ENCODE assay signal across 9 cellular contexts in genomic region chr17:28597606-28598383, GRCh38. TPM values are rescaled to one million over a fixed set of nuclear protein-coding genes. Genes with fewer than 3 reads are reported as not detected.
A peak's percentile ranks its signal among the peaks of the same experiment; 100 is the strongest.
DNase-seq lines count a peak whose midpoint lies in the region; ATAC-seq and TF ChIP-seq lines count a peak whose summit lies in the region.
"Had no signal": no experiment of that assay in that cellular context is flagged by ENCODE, and none has a peak within 500 bp of the region (broad histone marks: within the 10 kb centered on the region; RNA-seq: fewer than 3 reads in every experiment).

No MANE protein-coding gene starts in this region.

- CTCF ChIA-PET in Panc1 (lab: Charles Lee) = no interaction called here

- BruUV-seq in Panc1 (replicated peaks; lab: Mats Ljungman, UMichigan) = no TSS peak

- H2AFZ ChIP-seq in smooth muscle cell (ENCODE audit: low read depth) = no peak overlapping the region

- H3K27me3 ChIP-seq in Panc1 (ENCODE audit: control insufficient read depth, insufficient read depth, low read length) (no peaks in the 10 kb centered on the region), smooth muscle cell (ENCODE audit: low read depth) (no peaks in the 10 kb centered on the region), uterus (no peaks in the 10 kb centered on the region)

- H3K4me1 ChIP-seq in Panc1 (ENCODE audit: control insufficient read depth, insufficient read depth, low read length) = peaks cover 10% of the 10 kb centered on the region
- peaks cover 12% of the 10 kb centered on the region for H3K4me1 ChIP-seq in smooth muscle cell (ENCODE audit: low read depth)
- peaks cover 0 to 4% of the 10 kb centered on the region in 2 donors for H3K4me1 ChIP-seq in uterus

- H3K79me2 ChIP-seq in smooth muscle cell (ENCODE audit: low read depth) = peaks cover 7% of the 10 kb centered on the region

- TF ChIP-seq POLR2A in uterus (IDR thresholded peaks at IDR 0.05) = no peak

- POLR2A ChIA-PET in Panc1 (lab: Charles Lee) = interaction anchor here (1.7 kb wide), 1 partner anchor 21 kb away, joined by 3 read pairs; the partner anchor contains the start of gene ALDOC

- peak overlapping the region; percentile 98 for H3K27ac Mint-ChIP-seq in T-helper 1 cell treated with Interleukin-12 subunit alpha and Interleukin-12 subunit beta and Interleukin-4 antibody, amounts not matched to agents 30 μg/mL and 1 μg/mL, for 36 hours

- peaks cover 9% of the 10 kb centered on the region for H3F3A ChIP-seq in smooth muscle cell (ENCODE audit: low read depth)

- ATAC-seq in Panc1 = no peak

- H3K36me3 Mint-ChIP-seq in T-helper 1 cell treated with Interleukin-12 subunit alpha and Interleukin-12 subunit beta and Interleukin-4 antibody, amounts not matched to agents 30 μg/mL and 1 μg/mL, for 36 hours (ENCODE audit: low read depth) = peaks cover 18% of the 10 kb centered on the region

- TF ChIP-seq CTCF in Panc1 (IDR thresholded peaks at IDR 0.05) (no peak), fibroblast of mammary gland (conservative IDR thresholded peaks at IDR 0.05; ENCODE audit: control insufficient read depth, insufficient read depth, low read depth, low read length) (no peak), smooth muscle cell (IDR thresholded peaks at IDR 0.05; ENCODE audit: borderline replicate concordance, insufficient read depth, poor library complexity, severe bottlenecking) (no peak), uterus (IDR thresholded peaks at IDR 0.05) (no peak)

- no peak overlapping the region for H3K9ac ChIP-seq in smooth muscle cell (ENCODE audit: low read depth)

- no peak for DNase-seq in T-helper 1 cell
- no peak for DNase-seq in Panc1 (ENCODE audit: low read depth, low spot score)
- no peak for DNase-seq in fibroblast of mammary gland (ENCODE audit: low read depth)
- no peak for DNase-seq in smooth muscle cell (lab: John Stamatoyannopoulos, UW; ENCODE audit: unreplicated experiment)
- no peak for DNase-seq in NCI-H345 (lab: John Stamatoyannopoulos, UW)
- DNase-seq in uterus = no peak
- no peak for DNase-seq in effector CD8-positive, alpha-beta T cell (lab: John Stamatoyannopoulos, UW)
- DNase-seq: effector CD4-positive, alpha-beta T cell had no signal

- H3K4me2 ChIP-seq in smooth muscle cell = peak overlapping the region; percentile 85

- H3K9me3 Mint-ChIP-seq in T-helper 1 cell treated with Interleukin-12 subunit alpha and Interleukin-12 subunit beta and Interleukin-4 antibody, amounts not matched to agents 30 μg/mL and 1 μg/mL, for 36 hours = no peaks in the 10 kb centered on the region

- H3K4me1 Mint-ChIP-seq in T-helper 1 cell treated with Interleukin-12 subunit alpha and Interleukin-12 subunit beta and Interleukin-4 antibody, amounts not matched to agents 30 μg/mL and 1 μg/mL, for 36 hours (ENCODE audit: low read depth) = peaks cover 22% of the 10 kb centered on the region

- no peaks in the 10 kb centered on the region for H4K20me1 ChIP-seq in smooth muscle cell (ENCODE audit: low read depth)

- intact Hi-C loops in Panc1 (cut with micrococcal nuclease; ENCODE audit: unreplicated experiment) = no loop called here
- intact Hi-C loops in uterus (cut with DNase I; ENCODE audit: low total_unique reads) = no loop called here

- H3K36me3 ChIP-seq in Panc1 (ENCODE audit: control insufficient read depth, insufficient read depth, low read length) = peaks cover 8% of the 10 kb centered on the region
- H3K36me3 ChIP-seq in smooth muscle cell (ENCODE audit: low read depth) = no peaks in the 10 kb centered on the region
- H3K36me3 ChIP-seq in uterus = no peaks in the 10 kb centered on the region

- in situ Hi-C loops in Panc1 (cut with HindIII; ENCODE audit: low pct_unique_long_range_greater_than_20kb, low sequenced_read_pairs) = no loop called here

- H3K27me3 Mint-ChIP-seq in T-helper 1 cell treated with Interleukin-12 subunit alpha and Interleukin-12 subunit beta and Interleukin-4 antibody, amounts not matched to agents 30 μg/mL and 1 μg/mL, for 36 hours (ENCODE audit: low read depth) = no peaks in the 10 kb centered on the region

- H3K27ac ChIP-seq in Panc1 (ENCODE audit: low read length) (peak overlapping the region; percentile 95), smooth muscle cell (ENCODE audit: low read depth) (no peak overlapping the region), uterus (no peak overlapping the region)

- H3K4me3 ChIP-seq in Panc1 (ENCODE audit: low read depth in 2 of 2, low read length in 2 of 2) (peak overlapping the region; percentile 82 to 83), fibroblast of mammary gland (ENCODE audit: control insufficient read depth, low read depth, low read length) (peak overlapping the region; percentile 89), smooth muscle cell (peak overlapping the region; percentile 74), uterus (no peak overlapping the region)

- H3K9me3 ChIP-seq in Panc1 (ENCODE audit: control insufficient read depth, insufficient read depth, low read depth, low read length) (no peaks in the 10 kb centered on the region), smooth muscle cell (replicated peaks; ENCODE audit: low read depth) (no peaks in the 10 kb centered on the region), uterus (no peaks in the 10 kb centered on the region)

- peak overlapping the region; percentile 99 for H3K4me3 Mint-ChIP-seq in T-helper 1 cell treated with Interleukin-12 subunit alpha and Interleukin-12 subunit beta and Interleukin-4 antibody, amounts not matched to agents 30 μg/mL and 1 μg/mL, for 36 hours

- 64% methylated on average over 5 of the region's 5 CpGs for WGBS in smooth muscle cell (ENCODE audit: low lambda C conversion rate)

RNA-seq across cellular contexts. Expression of gene SPAG5, which starts 1.0 kb away (rescaled TPM):
- total RNA-seq in Panc1 (2021; ENCODE audit: unreplicated experiment) = 152 TPM
- polyA plus RNA-seq in Panc1 (2012; ENCODE audit: insufficient read length) = 61.1 TPM
- 13.9 and 21.3 TPM in 2 replicates for total RNA-seq in smooth muscle cell
- 19.8 and 23.7 TPM in 2 replicates for polyA plus RNA-seq in smooth muscle cell
- total RNA-seq in uterus = 10 to 100 TPM in 1 of 4 donors, 1 to 10 TPM in 2, not detected in 1; 1.5 to 21.4 (median 7.0) TPM

RNA-seq across cellular contexts. Expression of gene RSKR, which starts 16.2 kb away (rescaled TPM):
- 17.2 TPM for total RNA-seq in Panc1 (2021; ENCODE audit: unreplicated experiment)
- polyA plus RNA-seq in Panc1 (2012; ENCODE audit: insufficient read length) = 5.8 TPM
- 2.2 and 3.8 TPM in 2 replicates for total RNA-seq in smooth muscle cell
- polyA plus RNA-seq in smooth muscle cell = 2.0 and 2.3 TPM in 2 replicates
- total RNA-seq in uterus = 10 to 100 TPM in 2 of 4 donors, 1 to 10 TPM in 1, not detected in 1; 5.9 to 19.6 (median 11.3) TPM

RNA-seq across cellular contexts. Expression of gene ALDOC, which starts 21.1 kb away (rescaled TPM):
- total RNA-seq in Panc1 (2021; ENCODE audit: unreplicated experiment) (13.4 TPM), smooth muscle cell (72.6 and 106 TPM in 2 replicates), uterus (10 to 100 TPM in 2 of 4 donors, 1 to 10 TPM in 2; 4.1 to 17.8 (median 11.1) TPM)
- polyA plus RNA-seq in Panc1 (2012; ENCODE audit: insufficient read length) = 70.0 TPM
- 61.7 and 71.5 TPM in 2 replicates for polyA plus RNA-seq in smooth muscle cell

RNA-seq across cellular contexts. Expression of gene PIGS, which starts 26.5 kb away (rescaled TPM):
- total RNA-seq in Panc1 (2021; ENCODE audit: unreplicated experiment) = 78.8 TPM
- 87.3 TPM for polyA plus RNA-seq in Panc1 (2012; ENCODE audit: insufficient read length)
- 27.4 and 61.3 TPM in 2 replicates for total RNA-seq in smooth muscle cell
- 69.2 and 75.4 TPM in 2 replicates for polyA plus RNA-seq in smooth muscle cell
- 10 to 100 TPM in 2 of 4 donors, 1 to 10 TPM in 2; 7.2 to 48.3 (median 26.6) TPM for total RNA-seq in uterus

RNA-seq across cellular contexts. Expression of gene UNC119, which starts 45.4 kb away (rescaled TPM):
- total RNA-seq in Panc1 (2021; ENCODE audit: unreplicated experiment) (44.7 TPM), smooth muscle cell (46.9 and 48.3 TPM in 2 replicates), uterus (10 to 100 TPM in 3 of 4 donors, 1 to 10 TPM in 1; 4.1 to 28.5 (median 21.6) TPM)
- 47.6 TPM for polyA plus RNA-seq in Panc1 (2012; ENCODE audit: insufficient read length)
- 35.9 and 40.2 TPM in 2 replicates for polyA plus RNA-seq in smooth muscle cell

Comparison
In these comparisons a context has a peak if more than half of its experiments do, and no peak if none do; other contexts are left out.
1. H3K4me3 ChIP-seq: peak in Panc1 (2 of 2), fibroblast of mammary gland (single experiment) and smooth muscle cell (single experiment); none in uterus (0 of 2).